In genomic region chr17:34720760-34721159, GRCh38 we compare ENCODE assay signal across 22 cellular contexts.
DNase-seq lines count a peak whose midpoint lies in the region; ATAC-seq and TF ChIP-seq lines count a peak whose summit lies in the region.
"Had no signal": no experiment of that assay in that cellular context is flagged by ENCODE, and none has a peak within 500 bp of the region (broad histone marks: within the 10 kb centered on the region; RNA-seq: fewer than 3 reads in every experiment).

No MANE protein-coding gene starts in this region.

- no peaks in the 10 kb centered on the region for H3K4me1 ChIP-seq in HEK293 (ENCODE audit: control insufficient read depth, insufficient read depth, low read length)
- H3K4me1 ChIP-seq: BLaER1 treated with 17β-estradiol and CSF1 and Interleukin-3, amounts not matched to agents 10 nM and 100 nM; heart left ventricle; stomach; transverse colon had no signal

- POLR2A ChIA-PET in HEK293 (lab: Yijun Ruan, JAX), result no interaction called here
- POLR2A ChIA-PET in RWPE1 (lab: Yijun Ruan, JAX; ENCODE audit: low non-redundant PET), result no interaction called here

- ATAC-seq in HG02610 (IDR thresholded peaks at IDR 0.05; ENCODE audit: unreplicated experiment), result no peak
- ATAC-seq: activated CD4-positive, alpha-beta T cell treated with anti-CD3 and anti-CD28 coated beads for 36 hours; activated T-cell treated with anti-CD3 and anti-CD28 coated beads, Interleukin-2, amount 50 U/mL, for 72 hours; heart left ventricle; T-cell had no signal

- H3K4me3 ChIP-seq in HEK293 (ENCODE audit: low read depth, low read length) (no peak overlapping the region), fibroblast of mammary gland (ENCODE audit: control insufficient read depth, low read depth, low read length) (no peak overlapping the region)
- H3K4me3 ChIP-seq: BLaER1 treated with 17β-estradiol and CSF1 and Interleukin-3, amounts not matched to agents 10 nM and 100 nM; heart left ventricle; stomach; transverse colon had no signal

- DNase-seq in ACHN (peak; percentile 53), RWPE1 (ENCODE audit: low spot score) (peak; percentile 27), fibroblast of mammary gland (ENCODE audit: low read depth) (peak; percentile 5), SIG-M5 treated with dmso at 0.1 percent for 504 hours (lab: John Stamatoyannopoulos, UW; ENCODE audit: unreplicated experiment) (no peak)
- DNase-seq in activated T-cell treated with anti-CD3 and anti-CD28 coated beads, Interleukin-2, amount 50 U/mL, for 1 hour, result no peak
- DNase-seq in activated CD8-positive, alpha-beta memory T cell treated with anti-CD3 and anti-CD28 coated beads, Interleukin-2, amount 50 U/mL, for 48 hours, result no peak
- DNase-seq: activated CD4-positive, alpha-beta T cell treated with anti-CD3 and anti-CD28 coated beads for 36 hours; activated naive CD4-positive, alpha-beta T cell treated with anti-CD3 and anti-CD28 coated beads, Interleukin-2, amount 10 ng/mL, durations not matched to agents 7 days and 5 days; activated T-cell treated with anti-CD3 and anti-CD28 coated beads, Interleukin-2, amount 50 U/mL, for 72 hours; heart left ventricle; mesendoderm; naive B cell; NCI-H2081; NCI-H524 treated with DMSO at 0.1 percent for 48 hours; occipital lobe; Right ventricle myocardium superior; stomach; T-cell; transverse colon had no signal

- CTCF ChIA-PET in HEK293 (lab: Yijun Ruan, JAX), result no interaction called here
- CTCF ChIA-PET in RWPE1 (lab: Yijun Ruan, JAX), result no interaction called here

- H3K27ac ChIP-seq in HEK293 (ENCODE audit: extremely low read depth, low read depth, low read length) (no peak overlapping the region), RWPE1 (no peak overlapping the region)
- H3K27ac ChIP-seq: BLaER1 treated with 17β-estradiol and CSF1 and Interleukin-3, amounts not matched to agents 10 nM and 100 nM; heart left ventricle; transverse colon had no signal

- H3K9me3 ChIP-seq in HEK293 (ENCODE audit: control insufficient read depth, insufficient read depth, low read depth, low read length), result no peaks in the 10 kb centered on the region
- H3K9me3 ChIP-seq: BLaER1 treated with 17β-estradiol and CSF1 and Interleukin-3, amounts not matched to agents 10 nM and 100 nM; heart left ventricle; stomach; transverse colon had no signal

- no peaks in the 10 kb centered on the region for H3K36me3 ChIP-seq in HEK293 (ENCODE audit: control insufficient read depth in 2 of 2, insufficient read depth in 1 of 2, low read length in 2 of 2)
- H3K36me3 ChIP-seq: BLaER1 treated with 17β-estradiol and CSF1 and Interleukin-3, amounts not matched to agents 10 nM and 100 nM; heart left ventricle; stomach; transverse colon had no signal

- in situ Hi-C loops in ACHN (cut with HindIII; ENCODE audit: low pct_ligation_motif_present, low pct_unique_long_range_greater_than_20kb, low sequenced_read_pairs), result no loop called here

- no peak for TF ChIP-seq CTCF in HEK293 (tag by site-specific recombination; IDR thresholded peaks at IDR 0.05)
- no peak for TF ChIP-seq CTCF in RWPE1 (conservative IDR thresholded peaks at IDR 0.05; ENCODE audit: low read depth)
- no peak for TF ChIP-seq CTCF in fibroblast of mammary gland (conservative IDR thresholded peaks at IDR 0.05; ENCODE audit: control insufficient read depth, insufficient read depth, low read depth, low read length)

TF ChIP-seq in HEK293, 187 proteins besides CTCF, POLR2A, EP300 and RAD21:
- TF ChIP-seq ZNF416 (tag by site-specific recombination; IDR thresholded peaks at IDR 0.05), result no peak
- TF ChIP-seq ZIC2 (tag by site-specific recombination; IDR thresholded peaks at IDR 0.05), result peak; percentile 77
- TF ChIP-seq ZNF169 (tag by site-specific recombination; IDR thresholded peaks at IDR 0.05), result no peak

Comparison
In these comparisons a context has a peak if more than half of its experiments do, and no peak if none do; other contexts are left out.
1. DNase-seq: peak in ACHN (single experiment), RWPE1 (single experiment) and fibroblast of mammary gland (single experiment); none in activated T-cell treated with anti-CD3 and anti-CD28 coated beads, Interleukin-2, amount 50 U/mL, for 1 hour (single experiment), activated CD8-positive, alpha-beta memory T cell treated with anti-CD3 and anti-CD28 coated beads, Interleukin-2, amount 50 U/mL, for 48 hours (single experiment) and SIG-M5 treated with dmso at 0.1 percent for 504 hours (single experiment).